In the genomic region with DNA sequence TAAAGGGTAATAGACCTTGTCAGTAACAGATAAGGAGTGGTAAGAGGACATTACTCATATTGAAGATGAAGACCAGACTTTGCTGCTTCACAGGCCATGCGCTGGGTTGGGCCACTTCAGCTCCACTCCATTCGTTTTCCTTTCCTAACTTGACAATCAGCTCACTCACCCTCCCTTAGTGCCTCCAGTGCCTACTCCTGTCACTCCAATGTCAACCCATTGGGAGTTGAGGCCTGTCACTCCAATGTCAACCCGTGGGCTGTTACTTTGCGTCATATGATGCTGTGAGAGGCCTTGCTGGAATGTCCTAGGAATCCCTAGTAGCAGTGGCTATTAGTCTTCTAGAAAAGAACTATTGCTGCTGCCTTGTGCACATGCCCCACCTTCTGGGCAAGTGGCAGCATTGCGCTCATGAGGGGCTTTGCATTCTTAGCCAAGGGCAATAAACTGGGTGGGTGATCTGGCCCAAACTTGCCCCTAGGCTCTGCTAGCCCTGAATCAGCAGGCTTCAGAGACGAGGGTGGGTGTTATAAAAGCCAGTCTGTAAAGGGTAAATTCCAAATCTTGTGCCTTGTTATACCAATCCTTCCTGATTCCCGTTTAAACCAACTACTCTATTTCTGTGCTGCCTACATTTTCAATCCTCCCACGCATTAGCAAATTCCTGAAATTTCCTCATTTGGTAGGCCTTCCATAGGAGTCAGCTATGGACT, we compare ENCODE assay signal across 8 cellular contexts. TPM values are rescaled to one million over a fixed set of nuclear protein-coding genes. Genes with fewer than 3 reads are reported as not detected.
A peak's percentile ranks its signal among the peaks of the same experiment; 100 is the strongest.
DNase-seq lines count a peak whose midpoint lies in the region; ATAC-seq, FAIRE-seq and TF ChIP-seq lines count a peak whose summit lies in the region.

No MANE protein-coding gene starts in this region.

- peak; percentile 77 for ATAC-seq in HepG2

- DNase-seq in AG09319 (ENCODE audit: extremely low read depth, low read depth), result peak; percentile 39
- peak; percentile 73 for DNase-seq in H54 (ENCODE audit: insufficient read length, low spot score)
- DNase-seq in NCI-H226, result peak; percentile 83
- DNase-seq in activated CD4-positive, alpha-beta T cell treated with anti-CD3 and anti-CD28 coated beads for 4 hours, result peak; percentile 51 to 64
- peak; percentile 35 for DNase-seq in HepG2 (ENCODE audit: low spot score)
- DNase-seq in stimulated activated CD4-positive, alpha-beta T cell treated with anti-CD3 and anti-CD28 coated beads, TNF-alpha, amount 100 ng/mL, for 4 hours (ENCODE audit: low read depth in 3 of 3), result peak in 2 of 3 experiments; percentile 30 to 31
- DNase-seq in GF-D8 (lab: John Stamatoyannopoulos, UW), result no peak

- no peaks in the 10 kb centered on the region for H3K27me3 ChIP-seq in HepG2 (ENCODE audit: control insufficient read depth in 1 of 2, insufficient read depth in 2 of 2, low read length in 2 of 2)

- H3K27ac ChIP-seq in cingulate gyrus (ENCODE audit: low read depth, low read length) (peak overlapping the region; percentile 30), HepG2 (ENCODE audit: extremely low read length, insufficient read depth, low read length) (no peak overlapping the region)

- BruUV-seq in HepG2 (replicated peaks; lab: Mats Ljungman, UMichigan), result no TSS peak

- H3K4me1 ChIP-seq in HepG2 (ENCODE audit: insufficient read depth, low read length), result no peaks in the 10 kb centered on the region

- CTCF ChIA-PET in HepG2 (lab: Yijun Ruan, JAX; ENCODE audit: low intra/inter-chr PET ratio, low total read pairs), result interaction anchor here (1.6 to 2.2 kb wide), 2 partner anchors 43 to 80 kb away, joined by 4 to 30 read pairs; no protein-coding TSS in a partner anchor

- FAIRE-seq in H54 (lab: Jason Lieb, UNC) (no peak), HepG2 (lab: Jason Lieb, UNC) (peak; percentile 88)

- TF ChIP-seq RAD21 in HepG2 (CRISPR knock-in tag; IDR thresholded peaks at IDR 0.05), result peak; percentile 71

- TF ChIP-seq POLR2A in H54 (IDR thresholded peaks at IDR 0.05; ENCODE audit: low read depth, low read length) (no peak), HepG2 (IDR thresholded peaks at IDR 0.05; ENCODE audit: insufficient read depth in 1 of 2, low read depth in 2 of 2, low read length in 2 of 2) (no peak)

- no peak overlapping the region for H2AFZ ChIP-seq in HepG2 (ENCODE audit: low read length)

- in situ Hi-C loops in HepG2 (cut with HindIII; ENCODE audit: extremely low pct_ligation_motif_present, low pct_unique_long_range_greater_than_20kb), result no loop called here

- TF ChIP-seq EP300 in HepG2 (IDR thresholded peaks at IDR 0.05; ENCODE audit: low read depth in 2 of 2, low read length in 2 of 2), result no peak
- TF ChIP-seq EP300 in HepG2 (CRISPR knock-in tag; IDR thresholded peaks at IDR 0.05; ENCODE audit: borderline replicate concordance), result no peak

- intact Hi-C loops in HepG2 (cut with micrococcal nuclease; ENCODE audit: unreplicated experiment), result loop anchor here (1.0 kb wide), 2 partner anchors 42 to 81 kb away; no protein-coding TSS in a partner anchor

- POLR2A ChIA-PET in HepG2 (lab: Yijun Ruan, JAX), result no interaction called here

- no peaks in the 10 kb centered on the region for H3K79me2 ChIP-seq in HepG2 (ENCODE audit: insufficient read depth, low read length)

- peaks cover 8 to 20% of the 10 kb centered on the region in 2 experiments for H3K36me3 ChIP-seq in HepG2 (replicated peaks in 1 of 2; ENCODE audit: control insufficient read depth in 1 of 2, insufficient read depth in 2 of 2, low read length in 2 of 2)

- H3K4me3 ChIP-seq in HepG2 (replicated peaks in 1 of 3; ENCODE audit: insufficient read depth in 1 of 3, low read depth in 2 of 3, low read length in 3 of 3), result no peak overlapping the region

- no peak overlapping the region for H3K4me2 ChIP-seq in HepG2 (ENCODE audit: low read depth, low read length)

- no peak overlapping the region for H3K9ac ChIP-seq in HepG2 (ENCODE audit: insufficient read depth, low read depth, low read length)

- TF ChIP-seq CTCF in AG09319 (IDR thresholded peaks at IDR 0.05; ENCODE audit: low read depth, low read length) (peak; percentile 93), HepG2 (CRISPR knock-in tag; IDR thresholded peaks at IDR 0.05) (peak; percentile 84)

- no peaks in the 10 kb centered on the region for H3K9me3 ChIP-seq in HepG2 (ENCODE audit: low read length)

- no peaks in the 10 kb centered on the region for H4K20me1 ChIP-seq in HepG2 (ENCODE audit: insufficient read depth, low read length)

- WGBS in HepG2 (ENCODE audit: low lambda C conversion rate), result 51% methylated on average over 7 of the region's 8 CpGs

TF ChIP-seq in HepG2, 621 proteins besides CTCF, POLR2A, EP300 and RAD21 (continues in another document):
- TF ChIP-seq ZNF652 (CRISPR knock-in tag; IDR thresholded peaks at IDR 0.05; ENCODE audit: borderline replicate concordance, low read depth), result no peak
- TF ChIP-seq IKZF1 (IDR thresholded peaks at IDR 0.05), result no peak
- TF ChIP-seq STAG1 (CRISPR knock-in tag; IDR thresholded peaks at IDR 0.05), result peak; percentile 77
- TF ChIP-seq, protein P1, sequence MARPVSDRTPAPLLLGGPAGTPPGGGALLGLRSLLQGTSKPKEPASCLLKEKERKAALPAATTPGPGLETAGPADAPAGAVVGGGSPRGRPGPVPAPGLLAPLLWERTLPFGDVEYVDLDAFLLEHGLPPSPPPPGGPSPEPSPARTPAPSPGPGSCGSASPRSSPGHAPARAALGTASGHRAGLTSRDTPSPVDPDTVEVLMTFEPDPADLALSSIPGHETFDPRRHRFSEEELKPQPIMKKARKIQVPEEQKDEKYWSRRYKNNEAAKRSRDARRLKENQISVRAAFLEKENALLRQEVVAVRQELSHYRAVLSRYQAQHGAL (CRISPR knock-in tag; IDR thresholded peaks at IDR 0.05; ENCODE audit: not compliant biosample characterization), result no peak
- TF ChIP-seq HIVEP1 (CRISPR knock-in tag; IDR thresholded peaks at IDR 0.05), result no peak

RNA-seq across cellular contexts. Expression of a gene that starts 36.1 kb away (rescaled TPM):
- total RNA-seq in HepG2 (2016; rRNA removed; fragmentation: Illumina TruSeq; extraction: Trizol), result 21.8 and 25.5 TPM in 2 replicates
- 7.5 and 9.3 TPM in 2 replicates for total RNA-seq in HepG2 (2016; cell fraction: cytosol; rRNA removed; fragmentation: Illumina TruSeq; extraction: Trizol; ENCODE audit: low read depth)
- total RNA-seq in HepG2 (2016; cell fraction: insoluble cytoplasmic fraction; rRNA removed; fragmentation: Illumina TruSeq; extraction: Trizol), result 19.6 and 20.3 TPM in 2 replicates
- total RNA-seq in HepG2 (2016; cell fraction: membrane; rRNA removed; fragmentation: Illumina TruSeq; extraction: Trizol), result 10.4 and 11.5 TPM in 2 replicates
- 26.9 and 27.3 TPM in 2 replicates for total RNA-seq in HepG2 (2016; cell fraction: nucleus; rRNA removed; fragmentation: Illumina TruSeq; extraction: Trizol)
- 63.5 and 73.5 TPM in 2 replicates for polyA plus RNA-seq in HepG2 (2011; rRNA removed)
- polyA plus RNA-seq in HepG2 (2011; cell fraction: cytosol; rRNA removed), result 26.0 and 27.6 TPM in 2 replicates
- 119 and 134 TPM in 2 replicates for polyA plus RNA-seq in HepG2 (2011; cell fraction: nucleus; rRNA removed)
- polyA plus RNA-seq in HepG2 (2012), result 46.0 and 50.1 TPM in 2 replicates
- polyA plus RNA-seq in HepG2 (2016; cell fraction: cytosol; fragmentation: Illumina TruSeq; extraction: Trizol; ENCODE audit: low read depth), result 0.96 and 1.7 TPM in 2 replicates
- 18.5 and 25.0 TPM in 2 replicates for polyA plus RNA-seq in HepG2 (2016; cell fraction: insoluble cytoplasmic fraction; fragmentation: Illumina TruSeq; extraction: Trizol; ENCODE audit: low read depth)
- polyA plus RNA-seq in HepG2 (2016; cell fraction: membrane; fragmentation: Illumina TruSeq; extraction: Trizol; ENCODE audit: low read depth), result 4.6 and 4.7 TPM in 2 replicates
- polyA plus RNA-seq in HepG2 (2016; cell fraction: nucleus; fragmentation: Illumina TruSeq; extraction: Trizol; ENCODE audit: insufficient read depth, low read depth), result 52.0 and 52.8 TPM in 2 replicates
- 99.4 and 117 TPM in 2 replicates for polyA minus RNA-seq in HepG2 (2011; rRNA and poly(A)+ RNA removed; ENCODE audit: low replicate concordance)
- 47.0 and 52.8 TPM in 2 replicates for polyA minus RNA-seq in HepG2 (2011; cell fraction: cytosol; rRNA and poly(A)+ RNA removed)
- 86.6 and 108 TPM in 2 replicates for polyA minus RNA-seq in HepG2 (2011; cell fraction: nucleus; rRNA and poly(A)+ RNA removed)

RNA-seq across cellular contexts. Expression of a gene that starts 51.7 kb away (rescaled TPM):
- total RNA-seq in HepG2 (2016; rRNA removed; fragmentation: Illumina TruSeq; extraction: Trizol), result 1,051 and 1,399 TPM in 2 replicates
- 224 and 228 TPM in 2 replicates for total RNA-seq in HepG2 (2016; cell fraction: cytosol; rRNA removed; fragmentation: Illumina TruSeq; extraction: Trizol; ENCODE audit: low read depth)
- total RNA-seq in HepG2 (2016; cell fraction: insoluble cytoplasmic fraction; rRNA removed; fragmentation: Illumina TruSeq; extraction: Trizol), result 1,021 and 1,411 TPM in 2 replicates
- 344 and 367 TPM in 2 replicates for total RNA-seq in HepG2 (2016; cell fraction: membrane; rRNA removed; fragmentation: Illumina TruSeq; extraction: Trizol)
- 359 and 382 TPM in 2 replicates for total RNA-seq in HepG2 (2016; cell fraction: nucleus; rRNA removed; fragmentation: Illumina TruSeq; extraction: Trizol)
- 985 and 1,180 TPM in 2 replicates for polyA plus RNA-seq in HepG2 (2011; rRNA removed)
- polyA plus RNA-seq in HepG2 (2011; cell fraction: cytosol; rRNA removed), result 961 and 1,057 TPM in 2 replicates
- polyA plus RNA-seq in HepG2 (2011; cell fraction: nucleus; rRNA removed), result 521 and 614 TPM in 2 replicates
- 690 and 871 TPM in 2 replicates for polyA plus RNA-seq in HepG2 (2012)
- 156 and 174 TPM in 2 replicates for polyA plus RNA-seq in HepG2 (2016; cell fraction: cytosol; fragmentation: Illumina TruSeq; extraction: Trizol; ENCODE audit: low read depth)
- polyA plus RNA-seq in HepG2 (2016; cell fraction: insoluble cytoplasmic fraction; fragmentation: Illumina TruSeq; extraction: Trizol; ENCODE audit: low read depth), result 1,081 and 1,136 TPM in 2 replicates
- 252 and 280 TPM in 2 replicates for polyA plus RNA-seq in HepG2 (2016; cell fraction: membrane; fragmentation: Illumina TruSeq; extraction: Trizol; ENCODE audit: low read depth)
- polyA plus RNA-seq in HepG2 (2016; cell fraction: nucleus; fragmentation: Illumina TruSeq; extraction: Trizol; ENCODE audit: insufficient read depth, low read depth), result 530 and 544 TPM in 2 replicates
- 2,113 and 3,228 TPM in 2 replicates for polyA minus RNA-seq in HepG2 (2011; rRNA and poly(A)+ RNA removed; ENCODE audit: low replicate concordance)
- 569 and 591 TPM in 2 replicates for polyA minus RNA-seq in HepG2 (2011; cell fraction: cytosol; rRNA and poly(A)+ RNA removed)
- 160 and 202 TPM in 2 replicates for polyA minus RNA-seq in HepG2 (2011; cell fraction: nucleus; rRNA and poly(A)+ RNA removed)
